ENCODE assay signal across 2 cellular contexts in genomic region chr7:2792240-2792639, GRCh38.
TF ChIP-seq lines count a peak whose summit lies in the region.

No MANE protein-coding gene starts in this region.

TF ChIP-seq in neural cell, 6 proteins besides CTCF, POLR2A, EP300 and RAD21 (continued from another document):
- no peak for TF ChIP-seq REST (IDR thresholded peaks at IDR 0.05; ENCODE audit: borderline replicate concordance)
- TF ChIP-seq SMC3 (conservative IDR thresholded peaks at IDR 0.05; ENCODE audit: poor library complexity) = no peak

TF ChIP-seq in HepG2, 621 proteins besides CTCF, POLR2A, EP300 and RAD21 (continued from another document):
- TF ChIP-seq, protein P1, sequence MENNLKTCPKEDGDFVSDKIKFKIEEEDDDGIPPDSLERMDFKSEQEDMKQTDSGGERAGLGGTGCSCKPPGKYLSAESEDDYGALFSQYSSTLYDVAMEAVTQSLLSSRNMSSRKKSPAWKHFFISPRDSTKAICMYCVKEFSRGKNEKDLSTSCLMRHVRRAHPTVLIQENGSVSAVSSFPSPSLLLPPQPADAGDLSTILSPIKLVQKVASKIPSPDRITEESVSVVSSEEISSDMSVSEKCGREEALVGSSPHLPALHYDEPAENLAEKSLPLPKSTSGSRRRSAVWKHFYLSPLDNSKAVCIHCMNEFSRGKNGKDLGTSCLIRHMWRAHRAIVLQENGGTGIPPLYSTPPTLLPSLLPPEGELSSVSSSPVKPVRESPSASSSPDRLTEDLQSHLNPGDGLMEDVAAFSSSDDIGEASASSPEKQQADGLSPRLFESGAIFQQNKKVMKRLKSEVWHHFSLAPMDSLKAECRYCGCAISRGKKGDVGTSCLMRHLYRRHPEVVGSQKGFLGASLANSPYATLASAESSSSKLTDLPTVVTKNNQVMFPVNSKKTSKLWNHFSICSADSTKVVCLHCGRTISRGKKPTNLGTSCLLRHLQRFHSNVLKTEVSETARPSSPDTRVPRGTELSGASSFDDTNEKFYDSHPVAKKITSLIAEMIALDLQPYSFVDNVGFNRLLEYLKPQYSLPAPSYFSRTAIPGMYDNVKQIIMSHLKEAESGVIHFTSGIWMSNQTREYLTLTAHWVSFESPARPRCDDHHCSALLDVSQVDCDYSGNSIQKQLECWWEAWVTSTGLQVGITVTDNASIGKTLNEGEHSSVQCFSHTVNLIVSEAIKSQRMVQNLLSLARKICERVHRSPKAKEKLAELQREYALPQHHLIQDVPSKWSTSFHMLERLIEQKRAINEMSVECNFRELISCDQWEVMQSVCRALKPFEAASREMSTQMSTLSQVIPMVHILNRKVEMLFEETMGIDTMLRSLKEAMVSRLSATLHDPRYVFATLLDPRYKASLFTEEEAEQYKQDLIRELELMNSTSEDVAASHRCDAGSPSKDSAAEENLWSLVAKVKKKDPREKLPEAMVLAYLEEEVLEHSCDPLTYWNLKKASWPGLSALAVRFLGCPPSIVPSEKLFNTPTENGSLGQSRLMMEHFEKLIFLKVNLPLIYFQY (CRISPR knock-in tag; IDR thresholded peaks at IDR 0.05; ENCODE audit: borderline replicate concordance) = no peak
- TF ChIP-seq, protein P2, sequence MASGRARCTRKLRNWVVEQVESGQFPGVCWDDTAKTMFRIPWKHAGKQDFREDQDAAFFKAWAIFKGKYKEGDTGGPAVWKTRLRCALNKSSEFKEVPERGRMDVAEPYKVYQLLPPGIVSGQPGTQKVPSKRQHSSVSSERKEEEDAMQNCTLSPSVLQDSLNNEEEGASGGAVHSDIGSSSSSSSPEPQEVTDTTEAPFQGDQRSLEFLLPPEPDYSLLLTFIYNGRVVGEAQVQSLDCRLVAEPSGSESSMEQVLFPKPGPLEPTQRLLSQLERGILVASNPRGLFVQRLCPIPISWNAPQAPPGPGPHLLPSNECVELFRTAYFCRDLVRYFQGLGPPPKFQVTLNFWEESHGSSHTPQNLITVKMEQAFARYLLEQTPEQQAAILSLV (CRISPR knock-in tag; IDR thresholded peaks at IDR 0.05; ENCODE audit: borderline replicate concordance) = no peak
- TF ChIP-seq ZBTB42 (CRISPR knock-in tag; IDR thresholded peaks at IDR 0.05) = no peak
- TF ChIP-seq ZNF138 (CRISPR knock-in tag; IDR thresholded peaks at IDR 0.05; ENCODE audit: low read depth) = no peak
- TF ChIP-seq HINFP (CRISPR knock-in tag; IDR thresholded peaks at IDR 0.05; ENCODE audit: low read depth) = no peak
- TF ChIP-seq KLF12 (CRISPR knock-in tag; IDR thresholded peaks at IDR 0.05; ENCODE audit: borderline replicate concordance) = no peak
- TF ChIP-seq TOPORS (CRISPR knock-in tag; IDR thresholded peaks at IDR 0.05) = no peak
- no peak for TF ChIP-seq XRCC5 (optimal IDR thresholded peaks at IDR 0.05; ENCODE audit: low read length)
- no peak for TF ChIP-seq MIER3 (CRISPR knock-in tag; IDR thresholded peaks at IDR 0.05; ENCODE audit: borderline replicate concordance)
- no peak for TF ChIP-seq NFRKB (IDR thresholded peaks at IDR 0.05)
- TF ChIP-seq UBTF (CRISPR knock-in tag; IDR thresholded peaks at IDR 0.05) = no peak
- no peak for TF ChIP-seq ZNF251 (CRISPR knock-in tag; IDR thresholded peaks at IDR 0.05)
- TF ChIP-seq HOXA3 (CRISPR knock-in tag; IDR thresholded peaks at IDR 0.05) = no peak
- TF ChIP-seq NR2F6 (IDR thresholded peaks at IDR 0.05) = no peak
- TF ChIP-seq NR2F6 (CRISPR knock-in tag; IDR thresholded peaks at IDR 0.05) = no peak
- TF ChIP-seq, protein P3, sequence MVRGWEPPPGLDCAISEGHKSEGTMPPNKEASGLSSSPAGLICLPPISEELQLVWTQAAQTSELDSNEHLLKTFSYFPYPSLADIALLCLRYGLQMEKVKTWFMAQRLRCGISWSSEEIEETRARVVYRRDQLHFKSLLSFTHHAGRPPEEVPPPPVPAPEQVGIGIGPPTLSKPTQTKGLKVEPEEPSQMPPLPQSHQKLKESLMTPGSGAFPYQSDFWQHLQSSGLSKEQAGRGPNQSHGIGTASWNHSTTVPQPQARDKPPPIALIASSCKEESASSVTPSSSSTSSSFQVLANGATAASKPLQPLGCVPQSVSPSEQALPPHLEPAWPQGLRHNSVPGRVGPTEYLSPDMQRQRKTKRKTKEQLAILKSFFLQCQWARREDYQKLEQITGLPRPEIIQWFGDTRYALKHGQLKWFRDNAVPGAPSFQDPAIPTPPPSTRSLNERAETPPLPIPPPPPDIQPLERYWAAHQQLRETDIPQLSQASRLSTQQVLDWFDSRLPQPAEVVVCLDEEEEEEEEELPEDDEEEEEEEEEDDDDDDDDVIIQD (CRISPR knock-in tag; IDR thresholded peaks at IDR 0.05; ENCODE audit: low read depth) = no peak
- TF ChIP-seq SAFB2 (CRISPR knock-in tag; IDR thresholded peaks at IDR 0.05; ENCODE audit: borderline replicate concordance, low read depth) = no peak
- TF ChIP-seq ZNF354B (CRISPR knock-in tag; IDR thresholded peaks at IDR 0.05) = no peak
- TF ChIP-seq TBX3 (IDR thresholded peaks at IDR 0.05; ENCODE audit: borderline replicate concordance) = no peak
